ENCODE assay signal across 17 cellular contexts in the genomic region with DNA sequence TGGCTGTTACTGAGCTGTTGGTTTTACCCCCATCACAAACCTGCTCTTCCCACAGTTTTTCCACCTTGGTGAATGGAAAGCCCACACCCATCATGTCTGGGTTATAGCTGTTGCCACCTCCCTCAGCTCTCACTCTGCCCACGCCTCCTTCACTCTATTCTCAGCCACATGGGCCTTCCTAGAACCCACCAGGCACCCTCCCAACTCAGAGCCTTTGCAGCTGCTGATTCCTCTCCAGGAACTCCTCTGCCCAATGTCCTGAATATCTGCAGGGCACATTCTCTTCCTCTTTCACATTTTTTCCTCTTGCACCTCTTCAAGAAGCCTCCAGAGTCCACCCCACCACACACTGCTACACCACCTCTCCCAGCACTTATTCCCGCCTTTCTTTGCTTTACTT.
DNase-seq lines count a peak whose midpoint lies in the region; ATAC-seq and TF ChIP-seq lines count a peak whose summit lies in the region.
"Had no signal": no experiment of that assay in that cellular context is flagged by ENCODE, and none has a peak within 500 bp of the region (broad histone marks: within the 10 kb centered on the region; RNA-seq: fewer than 3 reads in every experiment).

No MANE protein-coding gene starts in this region.

- H3K27me3 ChIP-seq in DND-41 (ENCODE audit: insufficient read depth, low read length, poor library complexity): no peaks in the 10 kb centered on the region

- H2AFZ ChIP-seq in DND-41 (ENCODE audit: low read depth, low read length): no peak overlapping the region

- no peak for TF ChIP-seq CTCF in DND-41 (IDR thresholded peaks at IDR 0.05; ENCODE audit: borderline replicate concordance, extremely low read depth, low read length, poor library complexity, severe bottlenecking)
- TF ChIP-seq CTCF in endothelial cell (IDR thresholded peaks at IDR 0.05; ENCODE audit: unreplicated experiment): no peak
- TF ChIP-seq CTCF in nephron progenitor cell (IDR thresholded peaks at IDR 0.05): no peak

- H3K27me3 Mint-ChIP-seq in endothelial cell (ENCODE audit: unreplicated experiment) (peaks cover 37% of the 10 kb centered on the region), nephron progenitor cell (ENCODE audit: low read depth, poor library complexity) (peaks cover 99% of the 10 kb centered on the region)

- H3K9me3 Mint-ChIP-seq in endothelial cell (ENCODE audit: unreplicated experiment) (no peaks in the 10 kb centered on the region), nephron progenitor cell (peaks cover 16% of the 10 kb centered on the region)
- H3K9me3 Mint-ChIP-seq: CD8-positive, alpha-beta T cell had no signal

- no peaks in the 10 kb centered on the region for H3K36me3 ChIP-seq in DND-41 (ENCODE audit: insufficient read depth, low read length)
- H3K36me3 ChIP-seq: BLaER1 treated with 17β-estradiol and CSF1 and Interleukin-3, amounts not matched to agents 10 nM and 100 nM; HAP-1 had no signal

- H3K4me1 Mint-ChIP-seq in endothelial cell (ENCODE audit: unreplicated experiment) (peaks cover 22% of the 10 kb centered on the region), nephron progenitor cell (peaks cover 27% of the 10 kb centered on the region)

- H3K4me1 ChIP-seq in DND-41 (ENCODE audit: insufficient read depth, low read length): peaks cover 35% of the 10 kb centered on the region
- H3K4me1 ChIP-seq: HAP-1 had no signal

- H3K36me3 Mint-ChIP-seq in endothelial cell (ENCODE audit: low read depth, unreplicated experiment) (peaks cover 18% of the 10 kb centered on the region), nephron progenitor cell (ENCODE audit: low read depth) (no peaks in the 10 kb centered on the region)
- H3K36me3 Mint-ChIP-seq: CD8-positive, alpha-beta T cell had no signal

- H3K27ac ChIP-seq in DND-41 (ENCODE audit: low read length): peak overlapping the region; percentile 17; the same call in 1 of the 2 replicates
- H3K27ac ChIP-seq: BLaER1 treated with 17β-estradiol and CSF1 and Interleukin-3, amounts not matched to agents 10 nM and 100 nM had no signal

- H3K79me2 ChIP-seq in DND-41 (ENCODE audit: insufficient read depth, low read length): no peaks in the 10 kb centered on the region

- DNase-seq in DND-41: no peak
- no peak for DNase-seq in endothelial cell (ENCODE audit: low spot score)
- no peak for DNase-seq in nephron progenitor cell
- DNase-seq in stimulated activated CD4-positive, alpha-beta T cell treated with anti-CD3 and anti-CD28 coated beads, Interleukin-2, amount 100 ng/mL, for 24 hours: no peak
- DNase-seq in stimulated activated CD4-positive, alpha-beta T cell treated with anti-CD3 and anti-CD28 coated beads, Interleukin-12 subunit alpha, Interleukin-12 subunit beta, amount 100 ng/mL, for 4 hours: no peak
- DNase-seq: 8988T; Calu3; CD8-positive, alpha-beta T cell; DMS79 treated with DMSO at 0.1 percent for 48 hours; EL; IMR-90 had no signal

- H4K20me1 ChIP-seq in DND-41 (ENCODE audit: insufficient read depth, low read length): no peaks in the 10 kb centered on the region

- H3K9me3 ChIP-seq in DND-41 (ENCODE audit: insufficient read depth, low read length, severe bottlenecking): peaks cover 2% of the 10 kb centered on the region
- H3K9me3 ChIP-seq: HAP-1 had no signal

- ATAC-seq in DND-41 (ENCODE audit: insufficient read depth, low read depth): no peak
- no peak for ATAC-seq in HG03196 (IDR thresholded peaks at IDR 0.05; ENCODE audit: unreplicated experiment)
- ATAC-seq in GM21423 (IDR thresholded peaks at IDR 0.05; ENCODE audit: unreplicated experiment): no peak
- ATAC-seq: CD8-positive, alpha-beta T cell; GM12878 had no signal

- peak overlapping the region; percentile 24 for H3K4me3 Mint-ChIP-seq in endothelial cell (ENCODE audit: unreplicated experiment)
- peak overlapping the region; percentile 0 for H3K4me3 Mint-ChIP-seq in nephron progenitor cell
- H3K4me3 Mint-ChIP-seq: B cell; CD8-positive, alpha-beta T cell had no signal

- no peak overlapping the region for H3K4me3 ChIP-seq in DND-41 (ENCODE audit: low read depth in 1 of 2, low read length in 2 of 2)
- H3K4me3 ChIP-seq: BLaER1 treated with 17β-estradiol and CSF1 and Interleukin-3, amounts not matched to agents 10 nM and 100 nM; GM12878; HAP-1 had no signal

- H3K4me2 ChIP-seq in DND-41 (ENCODE audit: insufficient read depth, low read length): no peak overlapping the region
- H3K4me2 ChIP-seq: BLaER1 treated with 17β-estradiol and CSF1 and Interleukin-3, amounts not matched to agents 10 nM and 100 nM had no signal

- H3K27ac Mint-ChIP-seq in endothelial cell (ENCODE audit: unreplicated experiment) (peak overlapping the region; percentile 3), nephron progenitor cell (no peak overlapping the region)
- H3K27ac Mint-ChIP-seq: B cell; CD8-positive, alpha-beta T cell had no signal

- no peak overlapping the region for H3K9ac ChIP-seq in DND-41 (ENCODE audit: low read depth, low read length)
- H3K9ac ChIP-seq: BLaER1 treated with 17β-estradiol and CSF1 and Interleukin-3, amounts not matched to agents 10 nM and 100 nM had no signal
